11 cellular contexts compared by ENCODE assay signal in genomic region chr2:20282916-20283592, GRCh38. TPM values are rescaled to one million over a fixed set of nuclear protein-coding genes. Genes with fewer than 3 reads are reported as not detected.
DNase-seq lines count a peak whose midpoint lies in the region; ATAC-seq and TF ChIP-seq lines count a peak whose summit lies in the region.
"Had no signal": no experiment of that assay in that cellular context is flagged by ENCODE, and none has a peak within 500 bp of the region (broad histone marks: within the 10 kb centered on the region; RNA-seq: fewer than 3 reads in every experiment).

No MANE protein-coding gene starts in this region.

- H3K4me3 Mint-ChIP-seq in T-helper 17 cell (no peak overlapping the region), Calu3 (ENCODE audit: low read depth, unreplicated experiment) (no peak overlapping the region)

- H3K27me3 ChIP-seq in psoas muscle (ENCODE audit: insufficient read depth in 3 of 3, low read length in 2 of 3), result no peaks in the 10 kb centered on the region

- no TSS peak for BruUV-seq in Calu3 (replicated peaks; lab: Mats Ljungman, UMichigan)

- DNase-seq in T-helper 17 cell (no peak), head of caudate nucleus (peak; percentile 18 to 92 (median 80)), psoas muscle (peak; percentile 47 to 66), retina (no peak), SHP77 treated with DMSO at 0.1 percent for 48 hours (lab: John Stamatoyannopoulos, UW) (no peak), Calu3 (no peak), NCI-H345 (lab: John Stamatoyannopoulos, UW) (no peak)
- DNase-seq: activated CD4-positive, alpha-beta T cell treated with anti-CD3 and anti-CD28 coated beads for 48 hours; mammary epithelial cell had no signal

- H3K4me1 Mint-ChIP-seq in T-helper 17 cell (peaks cover 15% of the 10 kb centered on the region), Calu3 (ENCODE audit: low read depth, unreplicated experiment) (no peaks in the 10 kb centered on the region)

- intact Hi-C loops in head of caudate nucleus (cut with DNase I) (no loop called here), psoas muscle (cut with DNase I) (no loop called here), Calu3 (cut with micrococcal nuclease; ENCODE audit: unreplicated experiment) (no loop called here)

- ATAC-seq in T-helper 17 cell (no peak), psoas muscle (peak in 1 of 4 donors; percentile 53)
- ATAC-seq: activated naive CD4-positive, alpha-beta T cell treated with anti-CD3 and anti-CD28 coated beads, Interleukin-2, amount 50 U/mL, for 72 hours had no signal

- TF ChIP-seq CTCF in HEK293 (tag by site-specific recombination; IDR thresholded peaks at IDR 0.05), result no peak
- no peak for TF ChIP-seq CTCF in psoas muscle (IDR thresholded peaks at IDR 0.05)
- no peak for TF ChIP-seq CTCF in Calu3 (IDR thresholded peaks at IDR 0.05; ENCODE audit: unreplicated experiment)

- POLR2A ChIA-PET in HEK293 (lab: Yijun Ruan, JAX), result no interaction called here

- no peak overlapping the region for H3K27ac ChIP-seq in HEK293 (ENCODE audit: extremely low read depth, low read depth, low read length)
- H3K27ac ChIP-seq in psoas muscle, result no peak overlapping the region

- H3K9me3 ChIP-seq in HEK293 (ENCODE audit: control insufficient read depth, insufficient read depth, low read depth, low read length) (no peaks in the 10 kb centered on the region), T-helper 17 cell (ENCODE audit: control insufficient read depth, low read length, poor library complexity, severe bottlenecking) (no peaks in the 10 kb centered on the region), psoas muscle (no peaks in the 10 kb centered on the region)

- H3K9me3 Mint-ChIP-seq in Calu3 (ENCODE audit: low read depth, unreplicated experiment), result no peaks in the 10 kb centered on the region
- H3K9me3 Mint-ChIP-seq: activated naive CD4-positive, alpha-beta T cell treated with anti-CD3 and anti-CD28 coated beads, Interleukin-2, amount 50 U/mL, for 72 hours had no signal

- H3K27ac Mint-ChIP-seq in T-helper 17 cell, result peak overlapping the region; percentile 32
- H3K27ac Mint-ChIP-seq in Calu3 (ENCODE audit: unreplicated experiment), result no peak overlapping the region
- H3K27ac Mint-ChIP-seq: activated naive CD4-positive, alpha-beta T cell treated with anti-CD3 and anti-CD28 coated beads, Interleukin-2, amount 50 U/mL, for 72 hours had no signal

- H3K36me3 ChIP-seq in HEK293 (ENCODE audit: control insufficient read depth in 2 of 2, insufficient read depth in 1 of 2, low read length in 2 of 2) (peaks cover 36 to 88% of the 10 kb centered on the region in 2 experiments), psoas muscle (ENCODE audit: insufficient read depth in 1 of 2, low read depth in 1 of 2) (peaks cover 7 to 90% of the 10 kb centered on the region in 2 donors)

- H3K36me3 Mint-ChIP-seq in T-helper 17 cell (ENCODE audit: low read depth) (peaks cover 7% of the 10 kb centered on the region), Calu3 (ENCODE audit: insufficient read depth, unreplicated experiment) (peaks cover 17% of the 10 kb centered on the region)

- 45 to 55% (median 51%) methylated on average over 3 of the region's 3 CpGs for WGBS in psoas muscle, 3 donors

- CTCF ChIA-PET in HEK293 (lab: Yijun Ruan, JAX) (interaction anchor here (0.7 to 1.9 kb wide), 6 partner anchors 8 to 327 kb away, joined by 3 to 20 read pairs (median 4); no protein-coding TSS in a partner anchor), Calu3 (lab: Charles Lee) (no interaction called here)

- H3K27me3 Mint-ChIP-seq in T-helper 17 cell (no peaks in the 10 kb centered on the region), Calu3 (ENCODE audit: unreplicated experiment) (no peaks in the 10 kb centered on the region)

- H3K4me1 ChIP-seq in HEK293 (ENCODE audit: control insufficient read depth, insufficient read depth, low read length) (no peaks in the 10 kb centered on the region), psoas muscle (peaks cover 10% of the 10 kb centered on the region)

- H3K4me3 ChIP-seq in HEK293 (ENCODE audit: low read depth, low read length) (no peak overlapping the region), psoas muscle (no peak overlapping the region)

TF ChIP-seq in HEK293, 187 proteins besides CTCF, POLR2A, EP300 and RAD21:
- TF ChIP-seq OSR2 (tag by site-specific recombination; IDR thresholded peaks at IDR 0.05) (0 out of 2 replicates have a peak, but pooled peaks have one; percentile 16), ZNF155 (tag by site-specific recombination; IDR thresholded peaks at IDR 0.05) (no peak)

RNA-seq across cellular contexts. Expression of gene SDC1, which starts 58.1 kb away (rescaled TPM):
- not detected for total RNA-seq in T-helper 17 cell
- under 1 TPM in 3 of 4 donors, not detected in 1; 0.09 to 0.38 (median 0.13) TPM for total RNA-seq in psoas muscle
- polyA plus RNA-seq in psoas muscle, result under 1 TPM; 0.07 to 0.38 (median 0.10) TPM
- 118 and 136 TPM in 2 replicates for total RNA-seq in Calu3 (2022)

Comparison
In these comparisons a context has a peak if more than half of its experiments do, and no peak if none do; other contexts are left out.
1. DNase-seq: peak in head of caudate nucleus (42 of 42) and psoas muscle (2 of 2); none in T-helper 17 cell (0 of 3), retina (single experiment), SHP77 treated with DMSO at 0.1 percent for 48 hours (single experiment), Calu3 (single experiment) and NCI-H345 (single experiment).
2. RNA of gene SDC1, which starts 58.1 kb away (total RNA-seq): 118 to 136 TPM in Calu3; not detected in T-helper 17 cell and 0.09 to 0.38 TPM in psoas muscle; every median in the first group is over 10 times any median in the second.